ENCODE assay signal across 19 cellular contexts in the genomic region with DNA sequence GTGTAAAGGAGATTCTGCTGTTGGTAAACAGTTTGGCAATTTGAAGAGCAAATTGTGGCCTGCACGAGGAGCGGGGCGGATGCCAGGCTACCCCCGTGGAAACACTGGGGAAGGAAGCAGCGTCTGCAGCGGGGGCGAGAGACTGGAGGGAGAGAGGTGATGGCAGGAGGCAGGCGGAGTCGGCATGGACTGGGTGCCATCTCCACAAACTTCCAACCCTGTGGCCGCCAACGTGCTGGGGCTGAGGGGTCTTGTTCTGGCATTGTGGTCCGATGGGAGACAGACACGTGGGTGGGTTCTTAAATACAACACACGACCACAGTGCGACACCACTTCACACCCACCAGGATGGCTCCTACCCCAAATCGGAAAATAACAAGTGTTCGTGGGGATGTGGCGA.
"Had no signal": no experiment of that assay in that cellular context is flagged by ENCODE, and none has a peak within 500 bp of the region (broad histone marks: within the 10 kb centered on the region; RNA-seq: fewer than 3 reads in every experiment).

No MANE protein-coding gene starts in this region.

- H3K4me3 Mint-ChIP-seq: activated CD8-positive, alpha-beta T cell treated with anti-CD3 and anti-CD28 coated beads, Interleukin-2, amount 10 ng/mL, durations not matched to agents 7 days and 5 days; activated T-helper 17 cell treated with anti-CD3 and anti-CD28 coated beads, Interleukin-2, amount 50 U/mL, for 72 hours; endodermal cell; neural progenitor cell; stimulated activated effector memory CD8-positive, alpha-beta T cell treated with anti-CD3 and anti-CD28 coated beads, Interleukin-12 subunit alpha, Interleukin-12 subunit beta, amount 100 ng/mL, for 72 hours; T-cell; T-helper 2 cell treated with Interferon-gamma antibody and Interleukin-4, amounts not matched to agents 5 μg/mL and 100 μg/mL, for 36 hours had no signal

- H3K4me1 Mint-ChIP-seq: stimulated activated effector memory CD8-positive, alpha-beta T cell treated with anti-CD3 and anti-CD28 coated beads, Interleukin-12 subunit alpha, Interleukin-12 subunit beta, amount 100 ng/mL, for 72 hours; T-cell had no signal

- ATAC-seq: activated CD8-positive, alpha-beta T cell treated with anti-CD3 and anti-CD28 coated beads, Interleukin-2, amount 10 ng/mL, durations not matched to agents 7 days and 5 days; activated naive CD4-positive, alpha-beta T cell treated with anti-CD3 and anti-CD28 coated beads, Interleukin-2, amount 50 U/mL, for 72 hours; activated T-helper 17 cell treated with anti-CD3 and anti-CD28 coated beads, Interleukin-2, amount 50 U/mL, for 72 hours; gastroesophageal sphincter; stimulated activated effector memory CD8-positive, alpha-beta T cell treated with anti-CD3 and anti-CD28 coated beads, Interleukin-12 subunit alpha, Interleukin-12 subunit beta, amount 100 ng/mL, for 72 hours; T-cell had no signal

- DNase-seq: activated CD4-positive, alpha-beta T cell treated with anti-CD3 and anti-CD28 coated beads for 1 hour; activated CD4-positive, alpha-beta T cell treated with anti-CD3 and anti-CD28 coated beads, Interleukin-2, amount 50 U/mL, for 1 hour; activated CD8-positive, alpha-beta T cell treated with anti-CD3 and anti-CD28 coated beads, Interleukin-2, amount 10 ng/mL, durations not matched to agents 7 days and 5 days; endodermal cell; esophagus squamous epithelium; head of caudate nucleus; hypothalamus; stimulated activated CD4-positive, alpha-beta T cell treated with anti-CD3 and anti-CD28 coated beads, Interleukin-2, amount 100 ng/mL, for 24 hours; T-cell; transverse colon; WERI-Rb-1 had no signal

- H3K9me3 Mint-ChIP-seq: activated naive CD4-positive, alpha-beta T cell treated with anti-CD3 and anti-CD28 coated beads, Interleukin-2, amount 50 U/mL, for 72 hours; activated T-helper 17 cell treated with anti-CD3 and anti-CD28 coated beads, Interleukin-2, amount 50 U/mL, for 72 hours; endodermal cell; neural progenitor cell; stimulated activated effector memory CD8-positive, alpha-beta T cell treated with anti-CD3 and anti-CD28 coated beads, Interleukin-12 subunit alpha, Interleukin-12 subunit beta, amount 100 ng/mL, for 72 hours; T-cell; T-helper 2 cell treated with Interferon-gamma antibody and Interleukin-4, amounts not matched to agents 5 μg/mL and 100 μg/mL, for 36 hours had no signal

- H3K27ac Mint-ChIP-seq: activated CD8-positive, alpha-beta T cell treated with anti-CD3 and anti-CD28 coated beads, Interleukin-2, amount 10 ng/mL, durations not matched to agents 7 days and 5 days; activated T-helper 17 cell treated with anti-CD3 and anti-CD28 coated beads, Interleukin-2, amount 50 U/mL, for 72 hours; endodermal cell; neural progenitor cell; stimulated activated effector memory CD8-positive, alpha-beta T cell treated with anti-CD3 and anti-CD28 coated beads, Interleukin-12 subunit alpha, Interleukin-12 subunit beta, amount 100 ng/mL, for 72 hours; T-cell; T-helper 2 cell treated with Interferon-gamma antibody and Interleukin-4, amounts not matched to agents 5 μg/mL and 100 μg/mL, for 36 hours had no signal

- FAIRE-seq: astrocyte, TTC549 had no signal

- H3K36me3 Mint-ChIP-seq: activated naive CD4-positive, alpha-beta T cell treated with anti-CD3 and anti-CD28 coated beads, Interleukin-2, amount 50 U/mL, for 72 hours; neural progenitor cell; stimulated activated effector memory CD8-positive, alpha-beta T cell treated with anti-CD3 and anti-CD28 coated beads, Interleukin-12 subunit alpha, Interleukin-12 subunit beta, amount 100 ng/mL, for 72 hours; T-cell had no signal
